In the genomic region with DNA sequence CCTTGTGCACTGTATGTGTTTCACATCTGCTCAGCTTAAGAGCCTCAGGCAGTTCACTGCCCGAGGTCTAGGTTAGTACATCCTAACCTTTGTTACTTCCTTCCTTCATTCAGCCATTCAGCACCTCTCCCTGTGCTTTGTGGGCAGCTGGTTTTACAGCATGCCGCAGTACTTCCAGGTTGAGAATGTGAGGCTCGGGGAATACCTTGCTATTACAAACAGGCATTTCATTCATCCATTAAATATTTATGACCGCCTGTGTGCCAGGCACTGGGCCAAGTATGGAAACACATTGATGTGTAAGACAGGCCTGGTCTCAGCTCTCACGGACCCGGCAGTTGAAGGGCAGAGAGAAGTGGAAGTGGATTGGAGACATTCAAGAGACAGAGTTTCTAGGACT, we compare ENCODE assay signal across 15 cellular contexts.
DNase-seq lines count a peak whose midpoint lies in the region; ATAC-seq, FAIRE-seq and TF ChIP-seq lines count a peak whose summit lies in the region.
"Had no signal": no experiment of that assay in that cellular context is flagged by ENCODE, and none has a peak within 500 bp of the region (broad histone marks: within the 10 kb centered on the region; RNA-seq: fewer than 3 reads in every experiment).

No MANE protein-coding gene starts in this region.

- peaks cover 22% of the 10 kb centered on the region for H3K36me3 ChIP-seq in RWPE2 (ENCODE audit: low read depth)

- H3K9me3 ChIP-seq in RWPE2 (ENCODE audit: severe bottlenecking) = no peaks in the 10 kb centered on the region
- H3K9me3 ChIP-seq: A549 had no signal

- peak; percentile 21 to 40 for DNase-seq in NCI-H526 (lab: John Stamatoyannopoulos, UW)
- no peak for DNase-seq in NCI-H526 treated with DMSO at 0.1 percent for 48 hours (lab: John Stamatoyannopoulos, UW)
- no peak for DNase-seq in RWPE2 (ENCODE audit: low spot score)
- DNase-seq in epithelial cell of proximal tubule (ENCODE audit: low read depth) = peak; percentile 43
- DNase-seq in stimulated activated effector memory CD8-positive, alpha-beta T cell treated with anti-CD3 and anti-CD28 coated beads, Interleukin-12 subunit alpha, Interleukin-12 subunit beta, amount 100 ng/mL, for 72 hours (ENCODE audit: low spot score in 2 of 2) = no peak
- no peak for DNase-seq in GM19239 (ENCODE audit: insufficient read length, low spot score)
- DNase-seq: activated CD4-positive, alpha-beta T cell treated with anti-CD3 and anti-CD28 coated beads, Interleukin-2, amount 50 U/mL, for 1 hour; activated naive CD4-positive, alpha-beta T cell treated with anti-CD3 and anti-CD28 coated beads, Interleukin-2, amount 50 U/mL, for 16 hours; NCI-H2081 treated with DMSO at 0.1 percent for 48 hours; SHP77 had no signal

- H3K27ac Mint-ChIP-seq in stimulated activated effector memory CD8-positive, alpha-beta T cell treated with anti-CD3 and anti-CD28 coated beads, Interleukin-12 subunit alpha, Interleukin-12 subunit beta, amount 100 ng/mL, for 72 hours = peak overlapping the region; percentile 8

- peak overlapping the region; percentile 50 for H3K27ac ChIP-seq in RWPE2 (ENCODE audit: poor library complexity, severe bottlenecking)
- H3K27ac ChIP-seq: A549 had no signal

- H3K4me3 ChIP-seq in RWPE2 (ENCODE audit: severe bottlenecking) = no peak overlapping the region
- H3K4me3 ChIP-seq in epithelial cell of proximal tubule (ENCODE audit: low read depth, low read length) = no peak overlapping the region
- H3K4me3 ChIP-seq: A549, skin epidermis had no signal

- no peak for FAIRE-seq in GM19239 (lab: Jason Lieb, UNC)
- FAIRE-seq: A549, G401.6 had no signal

- no peak for TF ChIP-seq CTCF in RWPE2 (IDR thresholded peaks at IDR 0.05; ENCODE audit: poor library complexity, severe bottlenecking)
- TF ChIP-seq CTCF in epithelial cell of proximal tubule (conservative IDR thresholded peaks at IDR 0.05; ENCODE audit: low read depth, low read length) = no peak

- TF ChIP-seq POLR2A in GM18505 (IDR thresholded peaks at IDR 0.05; ENCODE audit: borderline replicate concordance, extremely low read depth, insufficient read depth, insufficient read length) = no peak

- peaks cover 59% of the 10 kb centered on the region for H3K4me1 Mint-ChIP-seq in stimulated activated effector memory CD8-positive, alpha-beta T cell treated with anti-CD3 and anti-CD28 coated beads, Interleukin-12 subunit alpha, Interleukin-12 subunit beta, amount 100 ng/mL, for 72 hours

- peaks cover 38% of the 10 kb centered on the region for H3K4me1 ChIP-seq in RWPE2 (ENCODE audit: insufficient read depth, poor library complexity, severe bottlenecking)

- peaks cover 75% of the 10 kb centered on the region for H3K36me3 Mint-ChIP-seq in stimulated activated effector memory CD8-positive, alpha-beta T cell treated with anti-CD3 and anti-CD28 coated beads, Interleukin-12 subunit alpha, Interleukin-12 subunit beta, amount 100 ng/mL, for 72 hours

- no peak overlapping the region for H3K4me3 Mint-ChIP-seq in stimulated activated effector memory CD8-positive, alpha-beta T cell treated with anti-CD3 and anti-CD28 coated beads, Interleukin-12 subunit alpha, Interleukin-12 subunit beta, amount 100 ng/mL, for 72 hours

- no peaks in the 10 kb centered on the region for H3K27me3 ChIP-seq in RWPE2 (ENCODE audit: insufficient read depth, poor library complexity, severe bottlenecking)

- ATAC-seq in RWPE2 (ENCODE audit: low read depth) = peak; percentile 62
- no peak for ATAC-seq in stimulated activated effector memory CD8-positive, alpha-beta T cell treated with anti-CD3 and anti-CD28 coated beads, Interleukin-12 subunit alpha, Interleukin-12 subunit beta, amount 100 ng/mL, for 72 hours
- no peak for ATAC-seq in GM18909 (IDR thresholded peaks at IDR 0.05; ENCODE audit: poor library complexity, unreplicated experiment)
- ATAC-seq in GM18505 (IDR thresholded peaks at IDR 0.05; ENCODE audit: unreplicated experiment) = no peak
- ATAC-seq: A549 had no signal

- H3K9me3 Mint-ChIP-seq in stimulated activated effector memory CD8-positive, alpha-beta T cell treated with anti-CD3 and anti-CD28 coated beads, Interleukin-12 subunit alpha, Interleukin-12 subunit beta, amount 100 ng/mL, for 72 hours = no peaks in the 10 kb centered on the region

Comparison
In these comparisons a context has a peak if more than half of its experiments do, and no peak if none do; other contexts are left out.
1. DNase-seq: peak in NCI-H526 (2 of 2) and epithelial cell of proximal tubule (single experiment); none in NCI-H526 treated with DMSO at 0.1 percent for 48 hours (single experiment), RWPE2 (single experiment), stimulated activated effector memory CD8-positive, alpha-beta T cell treated with anti-CD3 and anti-CD28 coated beads, Interleukin-12 subunit alpha, Interleukin-12 subunit beta, amount 100 ng/mL, for 72 hours (0 of 2) and GM19239 (single experiment).